In genomic region chr17:40071720-40072480, GRCh38 we compare ENCODE assay signal across 1 cellular context.
A peak's percentile ranks its signal among the peaks of the same experiment; 100 is the strongest.
TF ChIP-seq lines count a peak whose summit lies in the region.

No MANE protein-coding gene starts in this region.

TF ChIP-seq in A549, 52 proteins besides CTCF, POLR2A, EP300 and RAD21 (continued from another document):
- TF ChIP-seq, protein P1, sequence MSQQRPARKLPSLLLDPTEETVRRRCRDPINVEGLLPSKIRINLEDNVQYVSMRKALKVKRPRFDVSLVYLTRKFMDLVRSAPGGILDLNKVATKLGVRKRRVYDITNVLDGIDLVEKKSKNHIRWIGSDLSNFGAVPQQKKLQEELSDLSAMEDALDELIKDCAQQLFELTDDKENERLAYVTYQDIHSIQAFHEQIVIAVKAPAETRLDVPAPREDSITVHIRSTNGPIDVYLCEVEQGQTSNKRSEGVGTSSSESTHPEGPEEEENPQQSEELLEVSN (IDR thresholded peaks at IDR 0.05; ENCODE audit: borderline replicate concordance, low read depth) = peak; percentile 58; the same call in 1 of the 2 replicates
- TF ChIP-seq, protein P2, sequence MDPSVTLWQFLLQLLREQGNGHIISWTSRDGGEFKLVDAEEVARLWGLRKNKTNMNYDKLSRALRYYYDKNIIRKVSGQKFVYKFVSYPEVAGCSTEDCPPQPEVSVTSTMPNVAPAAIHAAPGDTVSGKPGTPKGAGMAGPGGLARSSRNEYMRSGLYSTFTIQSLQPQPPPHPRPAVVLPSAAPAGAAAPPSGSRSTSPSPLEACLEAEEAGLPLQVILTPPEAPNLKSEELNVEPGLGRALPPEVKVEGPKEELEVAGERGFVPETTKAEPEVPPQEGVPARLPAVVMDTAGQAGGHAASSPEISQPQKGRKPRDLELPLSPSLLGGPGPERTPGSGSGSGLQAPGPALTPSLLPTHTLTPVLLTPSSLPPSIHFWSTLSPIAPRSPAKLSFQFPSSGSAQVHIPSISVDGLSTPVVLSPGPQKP (IDR thresholded peaks at IDR 0.05; ENCODE audit: low read depth, low read length) = no peak
- TF ChIP-seq PBX3 (IDR thresholded peaks at IDR 0.05) (peak; percentile 28; the same call in 1 of the 2 replicates), MYC (IDR thresholded peaks at IDR 0.05; ENCODE audit: borderline replicate concordance, low read length) (0 out of 2 replicates have a peak, but pooled peaks have one; percentile 60), CBX8 (IDR thresholded peaks at IDR 0.05) (no peak), HDAC2 (IDR thresholded peaks at IDR 0.05) (no peak), RARB (CRISPR knock-in tag; IDR thresholded peaks at IDR 0.05) (no peak), TP53 (CRISPR knock-in tag; IDR thresholded peaks at IDR 0.05) (no peak), GATA3 (IDR thresholded peaks at IDR 0.05; ENCODE audit: borderline replicate concordance) (peak; percentile 21), CBX2 (IDR thresholded peaks at IDR 0.05; ENCODE audit: borderline replicate concordance, low read depth) (no peak), FOSB (CRISPR knock-in tag; IDR thresholded peaks at IDR 0.05) (no peak), JUN (IDR thresholded peaks at IDR 0.05) (peak; percentile 39 to 76; a peak in 2 of 5 replicates), SMC3 (IDR thresholded peaks at IDR 0.05) (0 out of 3 replicates have a peak, but pooled peaks have one; percentile 29), FOXS1 (CRISPR knock-in tag; IDR thresholded peaks at IDR 0.05) (0 out of 2 replicates have a peak, but pooled peaks have one; percentile 4), HOXB5 (CRISPR knock-in tag; IDR thresholded peaks at IDR 0.05) (0 out of 2 replicates have a peak, but pooled peaks have one; percentile 7), RFX5 (IDR thresholded peaks at IDR 0.05) (no peak), ZFP36 (IDR thresholded peaks at IDR 0.05; ENCODE audit: borderline replicate concordance, partially characterized antibody) (no peak), HEYL (CRISPR knock-in tag; IDR thresholded peaks at IDR 0.05) (no peak), USF2 (IDR thresholded peaks at IDR 0.05) (peak; percentile 60; the same call in 1 of the 2 replicates), EHMT2 (IDR thresholded peaks at IDR 0.05; ENCODE audit: low read depth) (no peak), RCOR1 (IDR thresholded peaks at IDR 0.05; ENCODE audit: low read depth, low read length) (no peak), TFCP2L1 (CRISPR knock-in tag; IDR thresholded peaks at IDR 0.05) (no peak), MAFK (IDR thresholded peaks at IDR 0.05; ENCODE audit: partially characterized antibody) (no peak), EHF (CRISPR knock-in tag; IDR thresholded peaks at IDR 0.05) (no peak; the same call in 1 of the 2 replicates), ZC3H11A (IDR thresholded peaks at IDR 0.05) (no peak), BHLHE40 (IDR thresholded peaks at IDR 0.05; ENCODE audit: low read depth, low read length) (peak; percentile 99), ATOH8 (CRISPR knock-in tag; IDR thresholded peaks at IDR 0.05; ENCODE audit: low read depth) (no peak), FOSL2 (IDR thresholded peaks at IDR 0.05) (no peak), FOSL2 (CRISPR knock-in tag; IDR thresholded peaks at IDR 0.05) (no peak), MAZ (IDR thresholded peaks at IDR 0.05; ENCODE audit: borderline replicate concordance, low read depth, low read length) (no peak), NFE2L2 (conservative IDR thresholded peaks at IDR 0.05; ENCODE audit: low read length) (no peak), HOXA7 (CRISPR knock-in tag; IDR thresholded peaks at IDR 0.05) (0 out of 2 replicates have a peak, but pooled peaks have one; percentile 36), SREBF2 (IDR thresholded peaks at IDR 0.05) (no peak), HOXB13 (CRISPR knock-in tag; IDR thresholded peaks at IDR 0.05; ENCODE audit: low read depth) (0 out of 2 replicates have a peak, but pooled peaks have one; percentile 22)
- TF ChIP-seq, protein P3, sequence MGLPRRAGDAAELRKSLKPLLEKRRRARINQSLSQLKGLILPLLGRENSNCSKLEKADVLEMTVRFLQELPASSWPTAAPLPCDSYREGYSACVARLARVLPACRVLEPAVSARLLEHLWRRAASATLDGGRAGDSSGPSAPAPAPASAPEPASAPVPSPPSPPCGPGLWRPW (IDR thresholded peaks at IDR 0.05) = no peak
- TF ChIP-seq, protein P4, sequence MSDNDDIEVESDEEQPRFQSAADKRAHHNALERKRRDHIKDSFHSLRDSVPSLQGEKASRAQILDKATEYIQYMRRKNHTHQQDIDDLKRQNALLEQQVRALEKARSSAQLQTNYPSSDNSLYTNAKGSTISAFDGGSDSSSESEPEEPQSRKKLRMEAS (IDR thresholded peaks at IDR 0.05) = peak; percentile 93
